ENCODE assay signal across 1 cellular context in genomic region chr7:50788393-50788792, GRCh38.
TF ChIP-seq lines count a peak whose summit lies in the region.

No MANE protein-coding gene starts in this region.

TF ChIP-seq in IMR-90, 13 proteins besides CTCF, POLR2A, EP300 and RAD21:
- TF ChIP-seq USF2 (IDR thresholded peaks at IDR 0.05; ENCODE audit: low read depth, low read length), result no peak
- no peak for TF ChIP-seq SMC3 (IDR thresholded peaks at IDR 0.05; ENCODE audit: low read depth, low read length)
- TF ChIP-seq BHLHE40 (IDR thresholded peaks at IDR 0.05; ENCODE audit: low read depth, low read length), result no peak
- TF ChIP-seq ELK1 (IDR thresholded peaks at IDR 0.05; ENCODE audit: borderline replicate concordance, low read depth, low read length), result no peak
- TF ChIP-seq MAZ (IDR thresholded peaks at IDR 0.05; ENCODE audit: borderline replicate concordance, low read depth, low read length), result no peak
- no peak for TF ChIP-seq RCOR1 (IDR thresholded peaks at IDR 0.05; ENCODE audit: insufficient replicate concordance, low read length)
- no peak for TF ChIP-seq NFE2L2 (IDR thresholded peaks at IDR 0.05; ENCODE audit: low read depth, low read length)
- no peak for TF ChIP-seq CHD1 (IDR thresholded peaks at IDR 0.05; ENCODE audit: low read depth, low read length)
- TF ChIP-seq FOS (IDR thresholded peaks at IDR 0.05; ENCODE audit: low read depth, low read length), result no peak
- TF ChIP-seq MAFK (IDR thresholded peaks at IDR 0.05; ENCODE audit: low read depth, low read length), result no peak
- no peak for TF ChIP-seq RFX5 (IDR thresholded peaks at IDR 0.05; ENCODE audit: low read depth, low read length)
